In genomic region chr7:94410471-94411466, GRCh38 we compare ENCODE assay signal across 1 cellular context.
TF ChIP-seq lines count a peak whose summit lies in the region.

No MANE protein-coding gene starts in this region.

TF ChIP-seq in HepG2, 621 proteins besides CTCF, POLR2A, EP300 and RAD21 (continued from another document):
- TF ChIP-seq ZNF18 (CRISPR knock-in tag; IDR thresholded peaks at IDR 0.05; ENCODE audit: insufficient replicate concordance) = no peak
- no peak for TF ChIP-seq AGO2 (optimal IDR thresholded peaks at IDR 0.05; ENCODE audit: low read depth, low read length)
- TF ChIP-seq ZNF777 (CRISPR knock-in tag; IDR thresholded peaks at IDR 0.05) = no peak
- TF ChIP-seq MAFF (IDR thresholded peaks at IDR 0.05; ENCODE audit: low read depth, low read length) = peak; percentile 18; the same call in 1 of the 2 replicates
- peak in 1 of 2 experiments; percentile 73; a peak in 2 of 4 replicates for TF ChIP-seq MAFK (conservative IDR thresholded peaks at IDR 0.05 in 1 of 2, IDR thresholded peaks at IDR 0.05 in 1 of 2; ENCODE audit: low read length in 2 of 2)
- TF ChIP-seq ZNF180 (CRISPR knock-in tag; IDR thresholded peaks at IDR 0.05; ENCODE audit: borderline replicate concordance, low read depth) = no peak
- no peak for TF ChIP-seq ZBTB8A (CRISPR knock-in tag; IDR thresholded peaks at IDR 0.05; ENCODE audit: borderline replicate concordance, low read depth)
